Comparison of ENCODE assay signal across 7 cellular contexts in the genomic region with DNA sequence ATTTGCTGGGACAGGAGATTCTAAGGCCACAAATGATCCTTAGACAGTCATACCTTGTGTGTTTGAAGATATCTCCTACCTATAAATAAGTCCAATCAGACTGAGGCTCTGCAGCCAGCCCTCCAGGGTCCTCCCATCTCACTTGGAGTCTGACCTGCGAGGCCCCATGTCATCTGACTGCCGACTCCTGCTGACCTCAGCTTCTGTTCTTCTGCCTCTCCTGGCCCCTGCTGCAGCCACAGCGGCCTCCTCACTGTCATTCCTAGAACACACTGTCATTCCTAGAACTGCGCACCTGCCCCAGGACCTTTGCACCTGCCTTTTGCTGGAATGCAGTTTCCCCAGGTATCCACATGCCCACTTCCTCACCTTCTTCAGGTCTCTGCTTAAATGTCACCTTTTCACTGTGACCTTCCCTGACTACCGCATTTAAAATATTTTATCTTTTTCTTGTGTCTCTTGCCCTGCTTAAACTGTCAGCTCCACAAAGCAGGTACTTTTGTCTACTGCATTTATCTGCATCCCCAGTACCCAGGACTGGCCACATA.
"Had no signal": no experiment of that assay in that cellular context is flagged by ENCODE, and none has a peak within 500 bp of the region (broad histone marks: within the 10 kb centered on the region; RNA-seq: fewer than 3 reads in every experiment).

No MANE protein-coding gene starts in this region.

- H3K27me3 ChIP-seq: gastrocnemius medialis had no signal

- DNase-seq: activated naive CD4-positive, alpha-beta T cell treated with Interleukin-2 at 50 U/mL for 16 hours; gastrocnemius medialis; hippocampal formation; stimulated activated CD4-positive, alpha-beta T cell treated with anti-CD3 and anti-CD28 coated beads, Interleukin-12 subunit alpha, Interleukin-12 subunit beta, amount 100 ng/mL, for 4 hours; stimulated activated naive CD4-positive, alpha-beta T cell; T-helper 9 cell had no signal

- H3K36me3 ChIP-seq: gastrocnemius medialis had no signal

- H3K27ac ChIP-seq: epithelial cell of prostate had no signal

- H3K4me3 ChIP-seq: gastrocnemius medialis had no signal

- H3K9me3 ChIP-seq: gastrocnemius medialis had no signal
